In the genomic region with DNA sequence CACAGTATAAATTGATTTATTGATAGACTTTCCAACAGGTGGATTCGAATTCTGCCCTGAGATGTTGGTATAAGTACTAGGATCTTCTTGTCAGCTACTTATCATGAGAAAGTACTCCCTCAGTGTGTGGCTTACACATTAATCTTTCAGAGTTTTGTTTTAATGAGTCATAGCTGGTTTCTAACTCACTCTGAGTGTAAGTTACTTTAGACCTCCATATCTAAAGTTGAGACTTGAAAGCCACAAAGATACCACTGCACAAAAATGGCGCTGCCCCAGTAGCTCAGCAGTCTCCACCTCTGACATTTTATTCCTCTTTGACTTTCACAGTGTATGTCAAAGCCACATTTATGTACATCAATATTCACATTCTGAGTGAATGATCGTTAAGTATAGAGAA, we compare ENCODE assay signal across 16 cellular contexts.
DNase-seq lines count a peak whose midpoint lies in the region; ATAC-seq and TF ChIP-seq lines count a peak whose summit lies in the region.
"Had no signal": no experiment of that assay in that cellular context is flagged by ENCODE, and none has a peak within 500 bp of the region (broad histone marks: within the 10 kb centered on the region; RNA-seq: fewer than 3 reads in every experiment).

No MANE protein-coding gene starts in this region.

- no peaks in the 10 kb centered on the region for H4K20me1 ChIP-seq in GM23338 (replicated peaks; ENCODE audit: insufficient read depth)

- TF ChIP-seq CTCF in GM23338 (conservative IDR thresholded peaks at IDR 0.05; ENCODE audit: low read depth in 2 of 2), result no peak

- no peaks in the 10 kb centered on the region for H3K27me3 ChIP-seq in GM23338 (ENCODE audit: insufficient read depth)
- H3K27me3 ChIP-seq: ovary had no signal

- no peaks in the 10 kb centered on the region for H3F3A ChIP-seq in GM23338 (replicated peaks; ENCODE audit: low read depth)

- H3K27ac ChIP-seq in GM23338 (ENCODE audit: low read depth), result no peak overlapping the region
- H3K27ac ChIP-seq: epithelial cell of prostate, ovary had no signal

- no peaks in the 10 kb centered on the region for H3K27me3 Mint-ChIP-seq in GM23338 (ENCODE audit: insufficient read depth, low read depth, poor library complexity)
- H3K27me3 Mint-ChIP-seq: central memory CD8-positive, alpha-beta T cell had no signal

- H3K9me3 Mint-ChIP-seq in GM23338, result no peaks in the 10 kb centered on the region
- H3K9me3 Mint-ChIP-seq: central memory CD8-positive, alpha-beta T cell; T-helper 1 cell treated with Interleukin-12 subunit alpha and Interleukin-12 subunit beta and Interleukin-4 antibody, amounts not matched to agents 30 μg/mL and 1 μg/mL, for 36 hours had no signal

- no peak overlapping the region for H3K4me3 Mint-ChIP-seq in GM23338
- H3K4me3 Mint-ChIP-seq: central memory CD8-positive, alpha-beta T cell; mesothelial cell of epicardium; T-helper 1 cell treated with Interleukin-12 subunit alpha and Interleukin-12 subunit beta and Interleukin-4 antibody, amounts not matched to agents 30 μg/mL and 1 μg/mL, for 36 hours had no signal

- H3K4me3 ChIP-seq in GM23338, result no peak overlapping the region
- H3K4me3 ChIP-seq: ovary had no signal

- ATAC-seq in GM18517 (IDR thresholded peaks at IDR 0.05; ENCODE audit: unreplicated experiment) (peak; percentile 70), GM19467 (IDR thresholded peaks at IDR 0.05; ENCODE audit: unreplicated experiment) (peak; percentile 79), HG02970 (IDR thresholded peaks at IDR 0.05; ENCODE audit: low FRiP score, unreplicated experiment) (peak; percentile 68), HG03571 (IDR thresholded peaks at IDR 0.05; ENCODE audit: unreplicated experiment) (peak; percentile 76), GM23338 (no peak), HG02763 (IDR thresholded peaks at IDR 0.05; ENCODE audit: unreplicated experiment) (no peak)

- H3K36me3 Mint-ChIP-seq in GM23338 (ENCODE audit: low read depth), result no peaks in the 10 kb centered on the region
- H3K36me3 Mint-ChIP-seq: mesothelial cell of epicardium had no signal

- 0 out of 2 replicates have a peak, but pooled peaks cover 3% of the 10 kb centered on the region for H3K36me3 ChIP-seq in GM23338 (ENCODE audit: insufficient read depth)
- H3K36me3 ChIP-seq: ovary had no signal

- H3K4me1 ChIP-seq in GM23338 (ENCODE audit: insufficient read depth), result no peaks in the 10 kb centered on the region

- no peak overlapping the region for H3K4me2 ChIP-seq in GM23338

- no peaks in the 10 kb centered on the region for H3K9me2 ChIP-seq in GM23338 (ENCODE audit: insufficient read depth)

- H3K79me2 ChIP-seq in GM23338 (replicated peaks; ENCODE audit: insufficient read depth), result no peaks in the 10 kb centered on the region

- no peak overlapping the region for H2AFZ ChIP-seq in GM23338

- no peak overlapping the region for H3K27ac Mint-ChIP-seq in GM23338
- H3K27ac Mint-ChIP-seq: mesothelial cell of epicardium; T-helper 1 cell treated with Interleukin-12 subunit alpha and Interleukin-12 subunit beta and Interleukin-4 antibody, amounts not matched to agents 30 μg/mL and 1 μg/mL, for 36 hours had no signal

- no peaks in the 10 kb centered on the region for H3K4me1 Mint-ChIP-seq in GM23338
- H3K4me1 Mint-ChIP-seq: central memory CD8-positive, alpha-beta T cell; mesothelial cell of epicardium had no signal

- DNase-seq in AG20443 (ENCODE audit: low spot score) (no peak), AML-193 (lab: John Stamatoyannopoulos, UW) (no peak), GM23338 (ENCODE audit: low spot score) (no peak)
- DNase-seq: activated CD4-positive, alpha-beta T cell treated with anti-CD3 and anti-CD28 coated beads, Interleukin-2, amount 50 U/mL, for 48 hours; activated naive CD4-positive, alpha-beta T cell treated with anti-CD3 and anti-CD28 coated beads, Interleukin-2, amount 50 U/mL, for 16 hours; C1 segment of cervical spinal cord; ovary had no signal

TF ChIP-seq in GM23338, 12 proteins besides CTCF, POLR2A, EP300 and RAD21 (continues in another document):
- TF ChIP-seq STAT1 (IDR thresholded peaks at IDR 0.05; ENCODE audit: unreplicated experiment), result no peak
- TF ChIP-seq ZNF331 (CRISPR knock-in tag; IDR thresholded peaks at IDR 0.05; ENCODE audit: low read depth), result no peak
- TF ChIP-seq REST (IDR thresholded peaks at IDR 0.05; ENCODE audit: unreplicated experiment), result no peak
- TF ChIP-seq JUNB (IDR thresholded peaks at IDR 0.05; ENCODE audit: unreplicated experiment), result no peak
- TF ChIP-seq ZNF462 (CRISPR knock-in tag; IDR thresholded peaks at IDR 0.05), result no peak
- no peak for TF ChIP-seq EZH2phosphoT487 (IDR thresholded peaks at IDR 0.05; ENCODE audit: unreplicated experiment)

Comparison
In these comparisons a context has a peak if more than half of its experiments do, and no peak if none do; other contexts are left out.
1. ATAC-seq: peak in GM18517 (single experiment), GM19467 (single experiment), HG02970 (single experiment) and HG03571 (single experiment); none in GM23338 (single experiment) and HG02763 (single experiment).